Comparison of ENCODE assay signal across 14 cellular contexts in genomic region chr1:54285815-54286214, GRCh38.
DNase-seq lines count a peak whose midpoint lies in the region; ATAC-seq and TF ChIP-seq lines count a peak whose summit lies in the region.
"Had no signal": no experiment of that assay in that cellular context is flagged by ENCODE, and none has a peak within 500 bp of the region (broad histone marks: within the 10 kb centered on the region; RNA-seq: fewer than 3 reads in every experiment).

No MANE protein-coding gene starts in this region.

- no peak for ATAC-seq in stimulated activated naive CD8-positive, alpha-beta T cell treated with anti-CD3 and anti-CD28 coated beads, Interleukin-15, Interleukin-2, amounts not matched to agents 100 U/mL and 50 U/mL, for 24 hours
- ATAC-seq in natural killer cell treated with Interleukin-12 subunit alpha and Interleukin-12 subunit beta and Interleukin-15 and Interleukin-18, amount 100 ng/mL, for 72 hours, result no peak
- ATAC-seq in GM21360 (IDR thresholded peaks at IDR 0.05; ENCODE audit: unreplicated experiment), result no peak
- ATAC-seq: Panc1 had no signal

- intact Hi-C loops in adrenal gland (cut with DNase I), result no loop called here

- no peaks in the 10 kb centered on the region for H3K27me3 Mint-ChIP-seq in stimulated activated naive CD8-positive, alpha-beta T cell treated with anti-CD3 and anti-CD28 coated beads, Interleukin-15, Interleukin-2, amounts not matched to agents 100 ng/mL and 50 ng/mL, for 24 hours
- H3K27me3 Mint-ChIP-seq in natural killer cell treated with Interleukin-12 subunit alpha and Interleukin-12 subunit beta and Interleukin-15 and Interleukin-18, amount 100 ng/mL, for 72 hours, result no peaks in the 10 kb centered on the region

- peaks cover 94% of the 10 kb centered on the region for H3K4me1 Mint-ChIP-seq in stimulated activated naive CD8-positive, alpha-beta T cell treated with anti-CD3 and anti-CD28 coated beads, Interleukin-15, Interleukin-2, amounts not matched to agents 100 ng/mL and 50 ng/mL, for 24 hours (ENCODE audit: low read depth)
- peaks cover 68 to 71% of the 10 kb centered on the region in 2 donors for H3K4me1 Mint-ChIP-seq in natural killer cell treated with Interleukin-12 subunit alpha and Interleukin-12 subunit beta and Interleukin-15 and Interleukin-18, amount 100 ng/mL, for 72 hours (ENCODE audit: low read depth in 2 of 2)

- no peak overlapping the region for H3K4me3 ChIP-seq in adrenal gland
- H3K4me3 ChIP-seq: HAP-1 had no signal

- no peaks in the 10 kb centered on the region for H3K27me3 ChIP-seq in adrenal gland

- 76 to 93% (median 91%) methylated on average over 5 of the region's 5 CpGs for WGBS in adrenal gland, 4 donors

- DNase-seq in stimulated activated naive CD8-positive, alpha-beta T cell treated with anti-CD3 and anti-CD28 coated beads, Interleukin-15, Interleukin-2, amounts not matched to agents 100 U/mL and 50 U/mL, for 24 hours, result no peak
- no peak for DNase-seq in adrenal gland
- no peak for DNase-seq in natural killer cell treated with Interleukin-12 subunit alpha and Interleukin-12 subunit beta and Interleukin-15 and Interleukin-18, amount 100 ng/mL, for 72 hours (ENCODE audit: low spot score)
- no peak for DNase-seq in SIG-M5 (lab: John Stamatoyannopoulos, UW)
- no peak for DNase-seq in NCI-H748 treated with DMSO at 0.1 percent for 48 hours (lab: John Stamatoyannopoulos, UW)
- DNase-seq in NCI-H1436 treated with DMSO at 0.1 percent for 48 hours (lab: John Stamatoyannopoulos, UW), result no peak
- DNase-seq: activated CD8-positive, alpha-beta memory T cell treated with anti-CD3 and anti-CD28 coated beads, Interleukin-2, amount 50 U/mL, for 48 hours; hippocampal formation; MV-4-11; NCI-H446 treated with DMSO at 0.1 percent for 48 hours had no signal

- H3K27ac ChIP-seq in adrenal gland, result peak overlapping the region in 4 of 5 donors; percentile 33 to 86 (median 68)

- H3K27ac Mint-ChIP-seq in stimulated activated naive CD8-positive, alpha-beta T cell treated with anti-CD3 and anti-CD28 coated beads, Interleukin-15, Interleukin-2, amounts not matched to agents 100 ng/mL and 50 ng/mL, for 24 hours, result peak overlapping the region; percentile 97
- H3K27ac Mint-ChIP-seq in natural killer cell treated with Interleukin-12 subunit alpha and Interleukin-12 subunit beta and Interleukin-15 and Interleukin-18, amount 100 ng/mL, for 72 hours, result peak overlapping the region; percentile 91 to 92

- peaks cover under 1% of the 10 kb centered on the region for H3K36me3 Mint-ChIP-seq in stimulated activated naive CD8-positive, alpha-beta T cell treated with anti-CD3 and anti-CD28 coated beads, Interleukin-15, Interleukin-2, amounts not matched to agents 100 ng/mL and 50 ng/mL, for 24 hours (ENCODE audit: low read depth)
- no peaks in the 10 kb centered on the region for H3K36me3 Mint-ChIP-seq in natural killer cell treated with Interleukin-12 subunit alpha and Interleukin-12 subunit beta and Interleukin-15 and Interleukin-18, amount 100 ng/mL, for 72 hours

- no peak for TF ChIP-seq CTCF in adrenal gland (IDR thresholded peaks at IDR 0.05)

- H3K9me3 ChIP-seq in adrenal gland (replicated peaks in 1 of 3), result no peaks in the 10 kb centered on the region
- H3K9me3 ChIP-seq: HAP-1 had no signal

- no peaks in the 10 kb centered on the region for H3K36me3 ChIP-seq in adrenal gland (replicated peaks in 1 of 2)
- H3K36me3 ChIP-seq: HAP-1 had no signal

- peak overlapping the region; percentile 71 for H3K4me3 Mint-ChIP-seq in stimulated activated naive CD8-positive, alpha-beta T cell treated with anti-CD3 and anti-CD28 coated beads, Interleukin-15, Interleukin-2, amounts not matched to agents 100 ng/mL and 50 ng/mL, for 24 hours
- H3K4me3 Mint-ChIP-seq in natural killer cell treated with Interleukin-12 subunit alpha and Interleukin-12 subunit beta and Interleukin-15 and Interleukin-18, amount 100 ng/mL, for 72 hours, result peak overlapping the region; percentile 78

- peaks cover 9 to 56% of the 10 kb centered on the region in 2 donors for H3K4me1 ChIP-seq in adrenal gland (replicated peaks in 1 of 2)

- TF ChIP-seq POLR2A in adrenal gland (IDR thresholded peaks at IDR 0.05), result no peak

- no peaks in the 10 kb centered on the region for H3K9me3 Mint-ChIP-seq in stimulated activated naive CD8-positive, alpha-beta T cell treated with anti-CD3 and anti-CD28 coated beads, Interleukin-15, Interleukin-2, amounts not matched to agents 100 ng/mL and 50 ng/mL, for 24 hours
- H3K9me3 Mint-ChIP-seq in natural killer cell treated with Interleukin-12 subunit alpha and Interleukin-12 subunit beta and Interleukin-15 and Interleukin-18, amount 100 ng/mL, for 72 hours, result no peaks in the 10 kb centered on the region
